Comparison of ENCODE assay signal across 8 cellular contexts in the genomic region with DNA sequence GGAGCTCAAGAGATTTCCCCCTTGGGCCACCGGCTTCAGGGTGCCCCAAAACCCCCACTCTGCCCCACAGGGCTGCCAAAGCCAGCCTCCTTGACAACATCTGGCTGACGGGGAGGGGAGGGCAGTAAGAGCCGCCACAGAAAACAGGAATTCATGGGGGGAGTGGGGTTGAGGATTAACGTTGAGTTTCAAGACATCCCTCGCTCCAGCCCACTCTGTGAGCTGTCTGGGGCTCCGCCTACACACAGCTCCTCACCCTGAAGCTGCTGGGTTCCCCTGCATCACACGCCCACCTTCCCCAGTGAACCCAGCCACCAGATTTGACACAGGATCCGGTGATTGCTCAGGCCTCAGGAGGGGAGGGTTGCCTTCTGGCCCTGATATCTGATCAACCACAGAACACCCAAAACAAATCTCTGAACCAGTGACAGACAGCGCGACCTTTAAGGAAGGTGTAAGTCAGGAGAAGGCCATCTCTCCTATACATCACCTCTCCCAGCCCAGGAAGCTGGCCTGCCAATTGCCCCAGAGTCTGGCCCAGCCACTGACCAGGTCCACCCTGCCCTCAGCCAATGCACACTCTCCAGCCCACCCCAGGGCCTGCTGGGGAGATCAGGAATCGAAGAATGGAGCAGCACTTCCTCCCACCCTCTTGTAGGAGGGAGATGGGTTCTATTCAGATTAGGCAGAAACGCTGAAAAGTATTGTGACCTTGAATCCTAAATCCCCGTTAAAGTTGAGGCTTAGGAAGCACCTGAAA.
DNase-seq lines count a peak whose midpoint lies in the region; ATAC-seq, FAIRE-seq and TF ChIP-seq lines count a peak whose summit lies in the region.

No MANE protein-coding gene starts in this region.

- peak; percentile 52 to 71 for DNase-seq in activated CD4-positive, alpha-beta T cell treated with anti-CD3 and anti-CD28 coated beads, Interleukin-2, amount 50 U/mL, for 4 hours
- peak; percentile 32 for DNase-seq in putamen (ENCODE audit: low spot score)
- no peak for DNase-seq in mucosa of gallbladder (ENCODE audit: low spot score)
- no peak for DNase-seq in H54 (ENCODE audit: insufficient read length, low spot score)
- DNase-seq in pons (ENCODE audit: low spot score): no peak
- no peak for DNase-seq in PC-9

- no peak overlapping the region for H3K4me2 ChIP-seq in PC-9

- no peaks in the 10 kb centered on the region for H4K20me1 ChIP-seq in PC-9 (ENCODE audit: insufficient read depth)

- no peaks in the 10 kb centered on the region for H3F3A ChIP-seq in PC-9 (ENCODE audit: insufficient read depth, low read depth)

- no peak overlapping the region for H2AFZ ChIP-seq in PC-9

- no peak for FAIRE-seq in H54 (lab: Jason Lieb, UNC)

- CTCF ChIA-PET in PC-9 (lab: Charles Lee): no interaction called here

- ATAC-seq in GM18907 (IDR thresholded peaks at IDR 0.05; ENCODE audit: unreplicated experiment) (peak; percentile 69), HG02938 (IDR thresholded peaks at IDR 0.05; ENCODE audit: unreplicated experiment) (peak; percentile 59)

- no peaks in the 10 kb centered on the region for H3K9me3 ChIP-seq in PC-9 (ENCODE audit: insufficient read depth, low read depth)

- H3K9me2 ChIP-seq in PC-9 (ENCODE audit: insufficient read depth): no peaks in the 10 kb centered on the region

- H3K27me3 ChIP-seq in PC-9 (ENCODE audit: insufficient read depth, low read depth): no peaks in the 10 kb centered on the region

- no peak overlapping the region for H3K4me3 ChIP-seq in PC-9

- H3K4me1 ChIP-seq in PC-9 (replicated peaks; ENCODE audit: insufficient read depth): no peaks in the 10 kb centered on the region

- no peak overlapping the region for H3K27ac ChIP-seq in PC-9

- intact Hi-C loops in PC-9 (cut with micrococcal nuclease; ENCODE audit: unreplicated experiment): no loop called here

- POLR2A ChIA-PET in PC-9 (lab: Charles Lee; ENCODE audit: unreplicated experiment): no interaction called here

- no peaks in the 10 kb centered on the region for H3K79me2 ChIP-seq in PC-9 (ENCODE audit: low read depth)

- TF ChIP-seq CTCF in PC-9 (conservative IDR thresholded peaks at IDR 0.05): no peak

- BruUV-seq in PC-9 (replicated peaks; lab: Mats Ljungman, UMichigan): no TSS peak

- TF ChIP-seq POLR2A in H54 (IDR thresholded peaks at IDR 0.05; ENCODE audit: low read depth, low read length): no peak

- no peaks in the 10 kb centered on the region for H3K36me3 ChIP-seq in PC-9 (ENCODE audit: low read depth)

Comparison
In these comparisons a context has a peak if more than half of its experiments do, and no peak if none do; other contexts are left out.
1. DNase-seq: peak in activated CD4-positive, alpha-beta T cell treated with anti-CD3 and anti-CD28 coated beads, Interleukin-2, amount 50 U/mL, for 4 hours (2 of 2) and putamen (single experiment); none in mucosa of gallbladder (single experiment), H54 (single experiment), pons (single experiment) and PC-9 (0 of 2).